ENCODE assay signal across 9 cellular contexts in genomic region chrX:74492720-74493201, GRCh38.
DNase-seq lines count a peak whose midpoint lies in the region; ATAC-seq and TF ChIP-seq lines count a peak whose summit lies in the region.
"Had no signal": no experiment of that assay in that cellular context is flagged by ENCODE, and none has a peak within 500 bp of the region (broad histone marks: within the 10 kb centered on the region; RNA-seq: fewer than 3 reads in every experiment).

No MANE protein-coding gene starts in this region.

- H3K4me3 Mint-ChIP-seq in activated naive CD4-positive, alpha-beta T cell treated with anti-CD3 and anti-CD28 coated beads, Interleukin-2, amount 10 ng/mL, durations not matched to agents 7 days and 5 days = no peak overlapping the region
- H3K4me3 Mint-ChIP-seq: natural killer cell treated with Interleukin-12 subunit alpha and Interleukin-12 subunit beta and Interleukin-15 and Interleukin-18, amount 100 ng/mL, for 72 hours had no signal

- H3K27ac Mint-ChIP-seq in activated naive CD4-positive, alpha-beta T cell treated with anti-CD3 and anti-CD28 coated beads, Interleukin-2, amount 10 ng/mL, durations not matched to agents 7 days and 5 days = no peak overlapping the region
- H3K27ac Mint-ChIP-seq: natural killer cell treated with Interleukin-12 subunit alpha and Interleukin-12 subunit beta and Interleukin-15 and Interleukin-18, amount 100 ng/mL, for 72 hours had no signal

- ATAC-seq in GM19023 (IDR thresholded peaks at IDR 0.05; ENCODE audit: unreplicated experiment) (peak; percentile 52), psoas muscle (peak in 2 of 4 donors; percentile 34 to 54)

- DNase-seq in NCI-H1694 (lab: John Stamatoyannopoulos, UW) = peak; percentile 23
- DNase-seq in activated naive CD4-positive, alpha-beta T cell treated with anti-CD3 and anti-CD28 coated beads, Interleukin-2, amount 10 ng/mL, durations not matched to agents 7 days and 5 days = peak; percentile 31
- DNase-seq in psoas muscle = no peak
- no peak for DNase-seq in MV-4-11 (lab: John Stamatoyannopoulos, UW)
- DNase-seq in central memory CD4-positive, alpha-beta T cell = no peak
- DNase-seq in substantia nigra (lab: John Stamatoyannopoulos, UW) = no peak
- DNase-seq in NCI-H2107 treated with DMSO at 0.1 percent for 48 hours (lab: John Stamatoyannopoulos, UW; ENCODE audit: unreplicated experiment) = no peak

- no peaks in the 10 kb centered on the region for H3K9me3 Mint-ChIP-seq in activated naive CD4-positive, alpha-beta T cell treated with anti-CD3 and anti-CD28 coated beads, Interleukin-2, amount 10 ng/mL, durations not matched to agents 7 days and 5 days
- H3K9me3 Mint-ChIP-seq: natural killer cell treated with Interleukin-12 subunit alpha and Interleukin-12 subunit beta and Interleukin-15 and Interleukin-18, amount 100 ng/mL, for 72 hours had no signal

- no peaks in the 10 kb centered on the region for H3K4me1 ChIP-seq in psoas muscle

- H3K36me3 Mint-ChIP-seq in activated naive CD4-positive, alpha-beta T cell treated with anti-CD3 and anti-CD28 coated beads, Interleukin-2, amount 10 ng/mL, durations not matched to agents 7 days and 5 days = no peaks in the 10 kb centered on the region
- H3K36me3 Mint-ChIP-seq: natural killer cell treated with Interleukin-12 subunit alpha and Interleukin-12 subunit beta and Interleukin-15 and Interleukin-18, amount 100 ng/mL, for 72 hours had no signal

- H3K36me3 ChIP-seq in psoas muscle (ENCODE audit: insufficient read depth in 1 of 2, low read depth in 1 of 2) = no peaks in the 10 kb centered on the region

- H3K27me3 ChIP-seq in psoas muscle (ENCODE audit: insufficient read depth in 3 of 3, low read length in 2 of 3) = peaks cover 0 to 15% (median 0%) of the 10 kb centered on the region in 3 donors

- peak; percentile 17 for TF ChIP-seq CTCF in psoas muscle (IDR thresholded peaks at IDR 0.05)

- CTCF ChIA-PET in activated naive CD4-positive, alpha-beta T cell treated with anti-CD3 and anti-CD28 coated beads, Interleukin-2, amount 10 ng/mL, durations not matched to agents 7 days and 5 days (lab: Charles Lee) = interaction anchor here (0.9 kb wide), 1 partner anchor 10 kb away, joined by 3 read pairs; no protein-coding TSS in a partner anchor

- H3K27me3 Mint-ChIP-seq in activated naive CD4-positive, alpha-beta T cell treated with anti-CD3 and anti-CD28 coated beads, Interleukin-2, amount 10 ng/mL, durations not matched to agents 7 days and 5 days = no peaks in the 10 kb centered on the region

- no peak overlapping the region for H3K27ac ChIP-seq in psoas muscle
- no peak overlapping the region for H3K27ac ChIP-seq in substantia nigra (ENCODE audit: low read depth, low read length, poor library complexity, severe bottlenecking)

- no peaks in the 10 kb centered on the region for H3K9me3 ChIP-seq in psoas muscle

- H3K4me1 Mint-ChIP-seq in activated naive CD4-positive, alpha-beta T cell treated with anti-CD3 and anti-CD28 coated beads, Interleukin-2, amount 10 ng/mL, durations not matched to agents 7 days and 5 days = no peaks in the 10 kb centered on the region

- intact Hi-C loops in psoas muscle (cut with DNase I) = no loop called here

- no peak overlapping the region for H3K4me3 ChIP-seq in psoas muscle

- WGBS in psoas muscle, 3 donors = 46 to 71% (median 49%) methylated on average over 3 of the region's 3 CpGs

Comparison
In these comparisons a context has a peak if more than half of its experiments do, and no peak if none do; other contexts are left out.
1. DNase-seq: peak in NCI-H1694 (single experiment) and activated naive CD4-positive, alpha-beta T cell treated with anti-CD3 and anti-CD28 coated beads, Interleukin-2, amount 10 ng/mL, durations not matched to agents 7 days and 5 days (single experiment); none in psoas muscle (0 of 2), MV-4-11 (single experiment), central memory CD4-positive, alpha-beta T cell (single experiment), substantia nigra (0 of 49) and NCI-H2107 treated with DMSO at 0.1 percent for 48 hours (single experiment).